In the genomic region with DNA sequence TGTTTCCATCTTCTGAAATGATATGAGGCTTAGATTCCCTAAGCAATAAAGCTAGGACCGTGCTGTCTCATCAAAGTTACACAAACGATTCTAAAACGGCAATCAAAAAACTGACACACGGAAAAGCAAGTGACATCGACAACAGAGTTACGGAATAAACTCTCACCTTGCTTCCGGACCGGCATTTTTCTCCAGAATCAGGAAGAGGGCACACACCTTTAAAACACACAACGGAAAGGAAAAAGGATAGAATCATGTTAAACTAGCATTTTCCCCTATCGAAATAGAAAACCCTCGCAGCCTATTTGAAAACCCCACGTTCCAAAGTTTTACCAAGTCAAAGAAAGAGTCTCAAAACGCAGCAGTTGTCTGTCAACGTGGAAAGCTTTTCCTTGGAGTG, we compare ENCODE assay signal across 8 cellular contexts. TPM values are rescaled to one million over a fixed set of nuclear protein-coding genes. Genes with fewer than 3 reads are reported as not detected.
DNase-seq lines count a peak whose midpoint lies in the region; FAIRE-seq and TF ChIP-seq lines count a peak whose summit lies in the region.

No MANE protein-coding gene starts in this region.

- no peaks in the 10 kb centered on the region for H3K79me1 ChIP-seq in H1 (ENCODE audit: low read depth, low read length)

- TF ChIP-seq RAD21 in H1 (IDR thresholded peaks at IDR 0.05 in 1 of 2, conservative IDR thresholded peaks at IDR 0.05 in 1 of 2; ENCODE audit: low read depth in 2 of 2, low read length in 2 of 2): no peak

- H3K36me3 ChIP-seq in OCI-LY1 (ENCODE audit: insufficient read depth, low read length): peaks cover 42% of the 10 kb centered on the region
- H3K36me3 ChIP-seq in H1 (ENCODE audit: control insufficient read depth in 2 of 4, insufficient read depth in 4 of 4, low read length in 3 of 4): peaks cover 0 to 22% (median 9%) of the 10 kb centered on the region in 4 experiments; a peak in 5 of 8 replicates
- H3K36me3 ChIP-seq in neuron (ENCODE audit: insufficient read depth, low read length): peaks cover 40% of the 10 kb centered on the region

- DNase-seq in H1 (ENCODE audit: low read depth in 1 of 2, low spot score in 2 of 2): no peak
- DNase-seq in SIG-M5 treated with dmso at 0.1 percent for 504 hours (lab: John Stamatoyannopoulos, UW; ENCODE audit: unreplicated experiment): no peak
- DNase-seq in NCI-H2171 treated with DMSO at 0.1 percent for 48 hours (lab: John Stamatoyannopoulos, UW): no peak
- no peak for DNase-seq in NCI-H774 (lab: John Stamatoyannopoulos, UW)
- DNase-seq in GM19238 (ENCODE audit: insufficient read length, low spot score): no peak

- H3K27ac ChIP-seq in OCI-LY1 (ENCODE audit: low read depth, low read length, poor library complexity, severe bottlenecking): peak overlapping the region; percentile 71
- H3K27ac ChIP-seq in H1 (ENCODE audit: low read depth, low read length): no peak overlapping the region

- no peak overlapping the region for H4K8ac ChIP-seq in H1 (ENCODE audit: extremely low read depth, insufficient read depth, low read length)

- no peak overlapping the region for H3K14ac ChIP-seq in H1 (ENCODE audit: insufficient read length)

- no peak overlapping the region for H2BK15ac ChIP-seq in H1 (ENCODE audit: low read length)

- no peak overlapping the region for H3K4ac ChIP-seq in H1 (replicated peaks; ENCODE audit: insufficient read length, low read depth, low read length)

- CTCF ChIA-PET in H1 (lab: Charles Lee; ENCODE audit: partially characterized antibody): interaction anchor here (0.6 kb wide), 1 partner anchor 40 kb away, joined by 3 read pairs; no protein-coding TSS in a partner anchor

- H3K9me2 ChIP-seq in OCI-LY1 (ENCODE audit: low read depth, low read length): no peaks in the 10 kb centered on the region

- H3K9ac ChIP-seq in OCI-LY1 (ENCODE audit: low read length): peak overlapping the region; percentile 80
- H3K9ac ChIP-seq in H1 (replicated peaks in 1 of 4; ENCODE audit: extremely low read depth in 1 of 4, low read depth in 3 of 4, low read length in 3 of 4): peak overlapping the region; percentile 67 to 94 (median 86)

- WGBS in H1 (ENCODE audit: extremely low coverage in 1 of 2, insufficient coverage in 1 of 2, insufficient read length in 1 of 2, insufficient replicate concordance in 2 of 2, low coverage in 1 of 2, low lambda C conversion rate in 2 of 2, missing lambda C conversion rate in 1 of 2), 2 experiments: 11% methylated on average over 14 of the region's 14 CpGs; no CpG with 5 or more reads in 1 of the 2 experiments

- no peak overlapping the region for H2BK12ac ChIP-seq in H1 (ENCODE audit: low read depth, low read length)

- H2BK5ac ChIP-seq in H1 (ENCODE audit: low read depth, low read length): no peak overlapping the region

- H2AFZ ChIP-seq in OCI-LY1 (ENCODE audit: low read length) (no peak overlapping the region), H1 (ENCODE audit: low read length) (no peak overlapping the region), neuron (ENCODE audit: low read depth, low read length) (no peak overlapping the region)

- peaks cover 6% of the 10 kb centered on the region for H3K23me2 ChIP-seq in H1 (ENCODE audit: low read depth, low read length)

- POLR2A ChIA-PET in H1 (lab: Charles Lee; ENCODE audit: partially characterized antibody): interaction anchor here (0.9 to 1.3 kb wide), 4 partner anchors 8 to 176 kb away, joined by 3 to 4 read pairs (median 3); no protein-coding TSS in a partner anchor

- peaks cover 36% of the 10 kb centered on the region for H3K79me2 ChIP-seq in OCI-LY1 (ENCODE audit: insufficient read depth, low read length)
- H3K79me2 ChIP-seq in H1 (ENCODE audit: control insufficient read depth in 1 of 2, insufficient read depth in 2 of 2, low read length in 2 of 2): peaks cover 0 to 52% of the 10 kb centered on the region in 2 experiments; a peak in 2 of 4 replicates

- H3K4me1 ChIP-seq in OCI-LY1 (ENCODE audit: insufficient read depth, low read length, severe bottlenecking) (peaks cover 51% of the 10 kb centered on the region), H1 (replicated peaks in 1 of 4; ENCODE audit: control insufficient read depth in 3 of 4, insufficient read depth in 4 of 4, low read length in 3 of 4) (peaks cover 0 to 8% (median 5%) of the 10 kb centered on the region in 4 experiments; a peak in 3 of 7 replicates), neuron (ENCODE audit: insufficient read depth, low read length) (peaks cover 21% of the 10 kb centered on the region)

- no peak for TF ChIP-seq EP300 in H1 (IDR thresholded peaks at IDR 0.05; ENCODE audit: borderline replicate concordance in 1 of 2, low read depth in 2 of 2, low read length in 2 of 2)

- peak overlapping the region; percentile 85 for H3K4me2 ChIP-seq in OCI-LY1 (ENCODE audit: low read length)
- peak overlapping the region; percentile 84 to 87 for H3K4me2 ChIP-seq in H1 (ENCODE audit: insufficient read depth in 1 of 2, low read depth in 2 of 2, low read length in 2 of 2)

- H3K18ac ChIP-seq in H1 (ENCODE audit: extremely low read depth, low read length): no peak overlapping the region; the same call in 1 of the 2 replicates

- H4K5ac ChIP-seq in H1 (ENCODE audit: insufficient read length, low read depth, low read length): no peak overlapping the region

- H4K91ac ChIP-seq in H1 (replicated peaks; ENCODE audit: insufficient read length, low read length): no peak overlapping the region

- no peak overlapping the region for H3K23ac ChIP-seq in H1 (ENCODE audit: insufficient read length)

- no peak overlapping the region for H3K56ac ChIP-seq in H1 (replicated peaks; ENCODE audit: insufficient read length, low read depth, low read length)

- peak in 1 of 2 experiments; percentile 26; a peak in 1 of 3 replicates for TF ChIP-seq POLR2A in H1 (IDR thresholded peaks at IDR 0.05; ENCODE audit: control extremely low read depth in 1 of 2, low read depth in 2 of 2, low read length in 2 of 2)

- no peaks in the 10 kb centered on the region for H3K27me3 ChIP-seq in OCI-LY1 (ENCODE audit: insufficient read depth, low read length)
- H3K27me3 ChIP-seq in H1 (replicated peaks in 1 of 4; ENCODE audit: control insufficient read depth in 3 of 4, extremely low read depth in 1 of 4, insufficient read depth in 3 of 4, low read length in 3 of 4): no peaks in the 10 kb centered on the region
- no peaks in the 10 kb centered on the region for H3K27me3 ChIP-seq in neuron (ENCODE audit: insufficient read depth, low read length)

- no peak overlapping the region for H2BK20ac ChIP-seq in H1 (ENCODE audit: low read length)

- no peak overlapping the region for H2BK120ac ChIP-seq in H1 (replicated peaks; ENCODE audit: low read depth, low read length)

- no peak overlapping the region for H2AK5ac ChIP-seq in H1 (ENCODE audit: low read depth, low read length)

- peaks cover 10% of the 10 kb centered on the region; the same call in 1 of the 2 replicates for H3F3A ChIP-seq in OCI-LY1 (ENCODE audit: insufficient read depth, low read length)

- FAIRE-seq in H1 (lab: Jason Lieb, UNC): no peak

- H3K4me3 ChIP-seq in GM12875 (ENCODE audit: low read depth, low read length): peak overlapping the region; percentile 91
- H3K4me3 ChIP-seq in OCI-LY1 (ENCODE audit: low read depth, low read length, poor library complexity, severe bottlenecking): peak overlapping the region; percentile 87
- H3K4me3 ChIP-seq in H1 (ENCODE audit: extremely low read depth in 1 of 4, insufficient read depth in 2 of 4, low read depth in 3 of 4, low read length in 4 of 4): peak overlapping the region; percentile 66 to 89 (median 87)
- peak overlapping the region; percentile 100 for H3K4me3 ChIP-seq in neuron (ENCODE audit: low read length)

- no peak for TF ChIP-seq CTCF in GM12875 (IDR thresholded peaks at IDR 0.05; ENCODE audit: borderline replicate concordance, insufficient read depth, low read depth, low read length)
- no peak for TF ChIP-seq CTCF in OCI-LY1 (IDR thresholded peaks at IDR 0.05; ENCODE audit: low read length)
- no peak for TF ChIP-seq CTCF in H1 (IDR thresholded peaks at IDR 0.05; ENCODE audit: control extremely low read depth in 1 of 3, insufficient read depth in 1 of 3, low read depth in 1 of 3, low read length in 3 of 3)

- H3K9me3 ChIP-seq in OCI-LY1 (ENCODE audit: low read length) (no peaks in the 10 kb centered on the region), H1 (ENCODE audit: insufficient read depth in 2 of 2, low read depth in 1 of 2, low read length in 1 of 2) (no peaks in the 10 kb centered on the region), neuron (ENCODE audit: low read length) (peaks cover 2% of the 10 kb centered on the region)

- H4K20me1 ChIP-seq in OCI-LY1 (ENCODE audit: insufficient read depth, low read length) (peaks cover 3% of the 10 kb centered on the region; the same call in 1 of the 2 replicates), H1 (replicated peaks in 1 of 2; ENCODE audit: control insufficient read depth in 1 of 2, insufficient read depth in 2 of 2, low read length in 2 of 2) (peaks cover 5 to 6% of the 10 kb centered on the region in 2 experiments)

TF ChIP-seq in H1, 55 proteins besides CTCF, POLR2A, EP300 and RAD21:
- TF ChIP-seq CHD1 (IDR thresholded peaks at IDR 0.05; ENCODE audit: low read depth, low read length) (no peak), SIN3A (conservative IDR thresholded peaks at IDR 0.05 in 1 of 2, IDR thresholded peaks at IDR 0.05 in 1 of 2; ENCODE audit: low read depth in 1 of 2, low read length in 2 of 2) (0 out of 4 replicates have a peak, but pooled peaks of 1 of the 2 experiments have one; percentile 34)

RNA-seq across cellular contexts. Expression of a gene that starts 1.4 kb away (rescaled TPM):
- total RNA-seq in H1 (2021; fragmentation: NEBNext Ultra II Directional; extraction: Animal tissue kit (Norgen Biotek cat#: 25700)): 74.9 and 78.8 TPM in 2 replicates
- polyA plus RNA-seq in H1 (2011; rRNA removed): 10.5 and 13.4 TPM in 2 replicates
- 61.9 TPM for polyA plus RNA-seq in H1 (2011; cell fraction: cytosol; rRNA removed)
- 21.7 TPM for polyA plus RNA-seq in H1 (2011; cell fraction: nucleus; rRNA removed)
- polyA plus RNA-seq in H1 (2012, experiment 1 of 2): 29.0 to 50.3 TPM (median 32.2 TPM) in 4 replicates
- 2.5 TPM for polyA plus RNA-seq in H1 (2012, experiment 2 of 2)
- polyA plus RNA-seq in H1 (2013, experiment 1 of 2): 34.3 TPM
- 30.6 TPM for polyA plus RNA-seq in H1 (2013, experiment 2 of 2)
- polyA minus RNA-seq in H1 (2011; rRNA and poly(A)+ RNA removed): 60.0 and 72.1 TPM in 2 replicates
- polyA minus RNA-seq in H1 (2011; cell fraction: cytosol; rRNA and poly(A)+ RNA removed): 44.3 TPM
- 167 TPM for polyA minus RNA-seq in H1 (2011; cell fraction: nucleus; rRNA and poly(A)+ RNA removed)
